ENCODE assay signal across 1 cellular context in genomic region chr19:18571564-18572344, GRCh38.
TF ChIP-seq lines count a peak whose summit lies in the region.

Gene UBA52, plus strand, starts transcription at chr19:18571857. Its CDS starts 1,444 bp downstream, at chr19:18573301.

TF ChIP-seq in GM12878, 131 proteins besides CTCF, POLR2A, EP300 and RAD21 (continued from another document and continues in another):
- TF ChIP-seq E2F4 (IDR thresholded peaks at IDR 0.05; ENCODE audit: low read depth, low read length) (peak; percentile 70), RBBP5 (conservative IDR thresholded peaks at IDR 0.05) (no peak), MLLT1 (IDR thresholded peaks at IDR 0.05) (peak; percentile 56; the same call in 1 of the 2 replicates), MEF2A (IDR thresholded peaks at IDR 0.05; ENCODE audit: insufficient read depth, low read depth, low read length) (0 out of 2 replicates have a peak, but pooled peaks have one; percentile 14), POLR2AphosphoS5 (IDR thresholded peaks at IDR 0.05; ENCODE audit: low read length) (peak; percentile 98), HSF1 (IDR thresholded peaks at IDR 0.05; ENCODE audit: low read depth, low read length) (no peak), JUND (IDR thresholded peaks at IDR 0.05; ENCODE audit: low read depth, low read length) (0 out of 2 replicates have a peak, but pooled peaks have one; percentile 25), STAT3 (IDR thresholded peaks at IDR 0.05; ENCODE audit: low read depth, low read length) (no peak), BMI1 (IDR thresholded peaks at IDR 0.05; ENCODE audit: borderline replicate concordance) (no peak), MYB (IDR thresholded peaks at IDR 0.05; ENCODE audit: borderline replicate concordance, low read depth, low read length) (no peak), ATF3 (IDR thresholded peaks at IDR 0.05; ENCODE audit: borderline replicate concordance, extremely low read depth, low read depth, low read length) (peak; percentile 77; the same call in 1 of the 2 replicates), NKRF (conservative IDR thresholded peaks at IDR 0.05) (peak; percentile 94), CHD4 (IDR thresholded peaks at IDR 0.05) (no peak), IRF5 (IDR thresholded peaks at IDR 0.05; ENCODE audit: borderline replicate concordance) (no peak), FOS (IDR thresholded peaks at IDR 0.05; ENCODE audit: borderline replicate concordance, extremely low read depth, insufficient read length) (no peak), GATAD2B (conservative IDR thresholded peaks at IDR 0.05; ENCODE audit: low read depth) (peak; percentile 73), HDAC6 (IDR thresholded peaks at IDR 0.05; ENCODE audit: unreplicated experiment) (no peak), RUNX3 (IDR thresholded peaks at IDR 0.05; ENCODE audit: low read length) (peak; percentile 73), MYC (IDR thresholded peaks at IDR 0.05; ENCODE audit: insufficient read depth, insufficient read length, insufficient replicate concordance, low read length, severe bottlenecking) (peak; percentile 84), KDM1A (IDR thresholded peaks at IDR 0.05; ENCODE audit: borderline replicate concordance) (no peak), KLF5 (IDR thresholded peaks at IDR 0.05; ENCODE audit: partially characterized antibody) (no peak), REST (IDR thresholded peaks at IDR 0.05; ENCODE audit: low read depth, low read length) (no peak), SRF (IDR thresholded peaks at IDR 0.05; ENCODE audit: low read depth in 2 of 2, low read length in 2 of 2) (0 out of 4 replicates have a peak, but pooled peaks of 1 of the 2 experiments have one; percentile 12), SP1 (IDR thresholded peaks at IDR 0.05; ENCODE audit: low read depth, low read length) (peak; percentile 82), ELK1 (IDR thresholded peaks at IDR 0.05; ENCODE audit: low read depth, low read length) (peak; percentile 98), IKZF2 (IDR thresholded peaks at IDR 0.05) (no peak), CHD1 (IDR thresholded peaks at IDR 0.05; ENCODE audit: low read depth, low read length) (no peak), PAX8 (IDR thresholded peaks at IDR 0.05) (no peak), ZBED1 (IDR thresholded peaks at IDR 0.05; ENCODE audit: borderline replicate concordance) (0 out of 2 replicates have a peak, but pooled peaks have one; percentile 16), EZH2 (IDR thresholded peaks at IDR 0.05; ENCODE audit: borderline replicate concordance, control insufficient read depth, low read depth, low read length) (no peak), MXI1 (IDR thresholded peaks at IDR 0.05; ENCODE audit: low read depth, low read length) (peak; percentile 97), USF2 (IDR thresholded peaks at IDR 0.05; ENCODE audit: borderline replicate concordance, low read depth, low read length) (peak; percentile 89), TCF7 (IDR thresholded peaks at IDR 0.05; ENCODE audit: borderline replicate concordance) (no peak), TCF3 (IDR thresholded peaks at IDR 0.05; ENCODE audit: borderline replicate concordance, insufficient read depth, low read depth, low read length) (no peak), ZBTB11 (CRISPR knock-in tag; IDR thresholded peaks at IDR 0.05) (no peak), PML (IDR thresholded peaks at IDR 0.05; ENCODE audit: low read length) (peak; percentile 94), SMARCA5 (IDR thresholded peaks at IDR 0.05) (no peak), CBX3 (IDR thresholded peaks at IDR 0.05; ENCODE audit: borderline replicate concordance, low read depth) (no peak), ETV6 (conservative IDR thresholded peaks at IDR 0.05 in 1 of 2, IDR thresholded peaks at IDR 0.05 in 1 of 2; ENCODE audit: borderline replicate concordance in 1 of 2, low read depth in 1 of 2) (no peak), MTA2 (IDR thresholded peaks at IDR 0.05; ENCODE audit: low read depth) (no peak), HCFC1 (IDR thresholded peaks at IDR 0.05; ENCODE audit: low read length) (peak; percentile 91)
